In the genomic region with DNA sequence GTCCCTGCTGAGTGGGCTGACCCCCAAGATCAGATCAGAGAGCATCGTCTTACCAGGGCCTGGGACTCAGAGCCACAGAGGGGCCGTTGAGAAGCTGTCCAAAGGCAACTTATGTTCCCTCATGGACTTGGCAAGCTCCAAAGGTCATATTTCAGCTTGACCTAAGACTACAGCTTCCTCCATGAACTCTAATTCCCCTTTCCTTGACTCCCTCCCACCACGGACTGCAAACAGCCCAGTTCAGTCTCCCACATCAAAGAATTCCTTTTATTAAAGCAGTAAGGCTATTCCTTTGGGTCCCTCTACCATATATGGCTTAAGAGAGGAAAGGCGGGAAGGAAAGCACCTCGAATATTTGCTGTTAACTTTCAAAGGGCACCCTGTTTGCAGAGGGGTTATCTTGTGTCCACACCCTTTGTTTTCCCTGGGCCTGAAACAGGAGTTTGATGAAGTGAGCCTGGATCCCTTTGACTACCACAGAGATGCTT, we compare ENCODE assay signal across 15 cellular contexts.
DNase-seq lines count a peak whose midpoint lies in the region; FAIRE-seq and TF ChIP-seq lines count a peak whose summit lies in the region.
"Had no signal": no experiment of that assay in that cellular context is flagged by ENCODE, and none has a peak within 500 bp of the region (broad histone marks: within the 10 kb centered on the region; RNA-seq: fewer than 3 reads in every experiment).

No MANE protein-coding gene starts in this region.

- H3K27ac ChIP-seq in Karpas-422 (ENCODE audit: low read length) = no peak overlapping the region
- no peak overlapping the region for H3K27ac ChIP-seq in liver (ENCODE audit: low read depth in 1 of 2, low read length in 2 of 2)
- H3K27ac ChIP-seq in transverse colon = peak overlapping the region in 3 of 4 donors; percentile 19 to 39 (median 36)
- H3K27ac ChIP-seq: brain microvascular endothelial cell, thyroid gland had no signal

- H3K27me3 ChIP-seq in Karpas-422 (ENCODE audit: low read length) (no peaks in the 10 kb centered on the region), liver (ENCODE audit: control insufficient read depth in 4 of 4, insufficient read depth in 4 of 4, low read length in 3 of 4) (peaks cover 0 to under 1% (median 0%) of the 10 kb centered on the region in 4 donors), transverse colon (no peaks in the 10 kb centered on the region)
- H3K27me3 ChIP-seq: brain microvascular endothelial cell, thyroid gland had no signal

- no peaks in the 10 kb centered on the region for H3K36me3 ChIP-seq in Karpas-422 (ENCODE audit: insufficient read depth, low read length)
- no peaks in the 10 kb centered on the region for H3K36me3 ChIP-seq in liver (ENCODE audit: control insufficient read depth in 4 of 4, insufficient read depth in 3 of 4, low read depth in 1 of 4, low read length in 3 of 4)
- no peaks in the 10 kb centered on the region for H3K36me3 ChIP-seq in transverse colon
- H3K36me3 ChIP-seq: brain microvascular endothelial cell, thyroid gland had no signal

- no peak for TF ChIP-seq RAD21 in liver (IDR thresholded peaks at IDR 0.05)

- no peak overlapping the region for H3K4me2 ChIP-seq in Karpas-422 (ENCODE audit: low read depth, low read length, poor library complexity, severe bottlenecking)

- peak; percentile 21 for FAIRE-seq in endometrium (lab: Jason Lieb, UNC)
- FAIRE-seq: TTC549 had no signal

- H3K4me3 ChIP-seq in Karpas-422 (ENCODE audit: low read length) (no peak overlapping the region), liver (ENCODE audit: low read depth in 1 of 3, low read length in 3 of 3) (no peak overlapping the region), transverse colon (no peak overlapping the region)
- H3K4me3 ChIP-seq: thyroid gland had no signal

- H4K20me1 ChIP-seq in Karpas-422 (ENCODE audit: insufficient read depth, low read depth, low read length) = no peaks in the 10 kb centered on the region

- H3K4me1 ChIP-seq in Karpas-422 (ENCODE audit: low read length) (no peaks in the 10 kb centered on the region), liver (ENCODE audit: control insufficient read depth in 4 of 4, insufficient read depth in 4 of 4, low read length in 3 of 4) (no peaks in the 10 kb centered on the region), transverse colon (peaks cover 0 to 21% (median 12%) of the 10 kb centered on the region in 4 donors)

- H3K9me3 ChIP-seq in Karpas-422 (ENCODE audit: low read length) = no peaks in the 10 kb centered on the region
- no peaks in the 10 kb centered on the region for H3K9me3 ChIP-seq in liver (ENCODE audit: control insufficient read depth in 4 of 4, low read length in 3 of 4)
- H3K9me3 ChIP-seq in transverse colon = no peaks in the 10 kb centered on the region
- H3K9me3 ChIP-seq: thyroid gland had no signal

- no peaks in the 10 kb centered on the region for H3K9me2 ChIP-seq in Karpas-422 (replicated peaks; ENCODE audit: insufficient read depth, low read length)

- intact Hi-C loops in transverse colon (cut with DNase I; ENCODE audit: low total_unique reads) = no loop called here

- DNase-seq in Karpas-422 (peak; percentile 5), transverse colon (no peak), HuH-7 (ENCODE audit: low spot score) (no peak), NAMALWA (ENCODE audit: low spot score) (no peak)
- DNase-seq in activated naive CD4-positive, alpha-beta T cell treated with anti-CD3 and anti-CD28 coated beads, Interleukin-2, amount 50 U/mL, for 16 hours = no peak
- DNase-seq: activated CD4-positive, alpha-beta T cell treated with anti-CD3 and anti-CD28 coated beads for 4 hours; brain microvascular endothelial cell; naive B cell; NCI-H1436; NCI-H524 treated with DMSO at 0.1 percent for 48 hours; stimulated activated naive CD4-positive, alpha-beta T cell; thyroid gland had no signal

- H3K9ac ChIP-seq in Karpas-422 (ENCODE audit: low read length) (no peak overlapping the region), liver (ENCODE audit: low read depth in 1 of 2, low read length in 2 of 2) (no peak overlapping the region)

- 37% methylated on average over 5 of the region's 5 CpGs for WGBS in liver
- WGBS in transverse colon (ENCODE audit: low coverage in 1 of 2), 2 donors = 51 to 60% methylated on average over 1 to 5 of the region's 5 CpGs

- in situ Hi-C loops in transverse colon (cut with MboI; ENCODE audit: low pct_ligation_motif_present in 1 of 4, low pct_unique_long_range_greater_than_20kb in 1 of 4, low sequenced_read_pairs in 3 of 4) = no loop called here

- TF ChIP-seq CTCF in liver (IDR thresholded peaks at IDR 0.05; ENCODE audit: low read depth, low read length, missing input control) (no peak), transverse colon (IDR thresholded peaks at IDR 0.05) (no peak)

- no peak for TF ChIP-seq EP300 in transverse colon (IDR thresholded peaks at IDR 0.05; ENCODE audit: low read depth)

- no peaks in the 10 kb centered on the region for H3K79me2 ChIP-seq in Karpas-422 (ENCODE audit: low read length)

- H2AFZ ChIP-seq in Karpas-422 (ENCODE audit: low read length) = no peak overlapping the region

- no peak for TF ChIP-seq POLR2A in transverse colon (IDR thresholded peaks at IDR 0.05)

TF ChIP-seq in liver, 16 proteins besides CTCF, POLR2A, EP300 and RAD21:
- TF ChIP-seq SP1 (IDR thresholded peaks at IDR 0.05) (peak; percentile 32), YY1 (IDR thresholded peaks at IDR 0.05) (no peak), RXRA (IDR thresholded peaks at IDR 0.05) (peak; percentile 40 to 43), TAF1 (conservative IDR thresholded peaks at IDR 0.05) (no peak), HNF4G (IDR thresholded peaks at IDR 0.05) (no peak), NR2F2 (IDR thresholded peaks at IDR 0.05) (peak; percentile 95)

Comparison
In these comparisons a context has a peak if more than half of its experiments do, and no peak if none do; other contexts are left out.
1. H3K27ac ChIP-seq: peak in transverse colon (3 of 4); none in Karpas-422 (single experiment) and liver (0 of 2).